In genomic region chr1:198771562-198772153, GRCh38 we compare ENCODE assay signal across 9 cellular contexts.
A peak's percentile ranks its signal among the peaks of the same experiment; 100 is the strongest.
DNase-seq lines count a peak whose midpoint lies in the region; TF ChIP-seq lines count a peak whose summit lies in the region.
"Had no signal": no experiment of that assay in that cellular context is flagged by ENCODE, and none has a peak within 500 bp of the region (broad histone marks: within the 10 kb centered on the region; RNA-seq: fewer than 3 reads in every experiment).

No MANE protein-coding gene starts in this region.

- H3K27me3 ChIP-seq in A673 (replicated peaks; ENCODE audit: insufficient read depth, low read depth, low read length, poor library complexity), result no peaks in the 10 kb centered on the region

- POLR2A ChIA-PET in A673 (lab: Charles Lee; ENCODE audit: low non-redundant PET), result interaction anchor here (0.7 kb wide), 1 partner anchor 139 kb away, joined by 6 read pairs; no protein-coding TSS in a partner anchor

- H3K4me3 ChIP-seq in A673 (ENCODE audit: low read depth, low read length, poor library complexity, severe bottlenecking) (no peak overlapping the region), GM12865 (ENCODE audit: low read depth, low read length) (no peak overlapping the region)

- BruUV-seq in A673 (replicated peaks; lab: Mats Ljungman, UMichigan), result TSS peak; percentile 52

- H3K27ac Mint-ChIP-seq in neural crest cell (ENCODE audit: unreplicated experiment), result no peak overlapping the region
- H3K27ac Mint-ChIP-seq: stimulated activated naive CD8-positive, alpha-beta T cell treated with anti-CD3 and anti-CD28 coated beads, Interleukin-15, Interleukin-2, amounts not matched to agents 100 ng/mL and 50 ng/mL, for 24 hours had no signal

- H3K4me1 Mint-ChIP-seq in neural crest cell, result no peaks in the 10 kb centered on the region

- peak overlapping the region; percentile 78 for H3K27ac ChIP-seq in A673 (ENCODE audit: low read depth, low read length, poor library complexity, severe bottlenecking)

- H3K36me3 ChIP-seq in A673 (ENCODE audit: insufficient read depth, low read length, poor library complexity, severe bottlenecking), result no peaks in the 10 kb centered on the region

- H3K4me3 Mint-ChIP-seq in neural crest cell, result no peak overlapping the region
- H3K4me3 Mint-ChIP-seq: stimulated activated naive CD8-positive, alpha-beta T cell treated with anti-CD3 and anti-CD28 coated beads, Interleukin-15, Interleukin-2, amounts not matched to agents 100 ng/mL and 50 ng/mL, for 24 hours had no signal

- CTCF ChIA-PET in A673 (lab: Charles Lee), result interaction anchor here (0.7 to 1.5 kb wide), 3 partner anchors 341 to 1544 kb away, joined by 3 to 5 read pairs (median 4); no protein-coding TSS in a partner anchor

- H3K4me1 ChIP-seq in A673 (ENCODE audit: insufficient read depth, low read length, poor library complexity, severe bottlenecking), result peaks cover 39% of the 10 kb centered on the region

- intact Hi-C loops in A673 (cut with micrococcal nuclease; ENCODE audit: unreplicated experiment), result loop anchor here (1.0 to 10.0 kb wide), 8 partner anchors 123 to 781 kb away; no protein-coding TSS in a partner anchor

- H3K27me3 Mint-ChIP-seq in neural crest cell (ENCODE audit: low read depth), result no peaks in the 10 kb centered on the region

- H3K9me3 ChIP-seq in A673 (ENCODE audit: low read depth, low read length, poor library complexity, severe bottlenecking), result no peaks in the 10 kb centered on the region

- H3K36me3 Mint-ChIP-seq in neural crest cell (ENCODE audit: low read depth), result no peaks in the 10 kb centered on the region

- TF ChIP-seq CTCF in A673 (conservative IDR thresholded peaks at IDR 0.05; ENCODE audit: low read depth, low read length), result peak; percentile 78
- peak; percentile 23 for TF ChIP-seq CTCF in GM12865 (IDR thresholded peaks at IDR 0.05; ENCODE audit: insufficient read depth, low read depth, low read length, missing control alignments)
- peak; percentile 73 for TF ChIP-seq CTCF in neural crest cell (conservative IDR thresholded peaks at IDR 0.05)

- no peaks in the 10 kb centered on the region for H3K9me3 Mint-ChIP-seq in neural crest cell
- H3K9me3 Mint-ChIP-seq: stimulated activated naive CD8-positive, alpha-beta T cell treated with anti-CD3 and anti-CD28 coated beads, Interleukin-15, Interleukin-2, amounts not matched to agents 100 ng/mL and 50 ng/mL, for 24 hours had no signal

- DNase-seq in A673 (ENCODE audit: low spot score) (peak; percentile 91), GM12865 (ENCODE audit: low read depth) (peak; percentile 62), NCI-H460 (ENCODE audit: extremely low read depth, low read depth) (peak; percentile 41), cerebellar cortex (ENCODE audit: low spot score) (peak; percentile 16), neural crest cell (ENCODE audit: low read depth, low spot score) (peak; percentile 13), NCI-H187 (lab: John Stamatoyannopoulos, UW) (no peak)
- DNase-seq in stimulated activated CD4-positive, alpha-beta T cell treated with anti-CD3 and anti-CD28 coated beads, Interleukin-4, amount 100 ng/mL, for 1 hour, result no peak
- no peak for DNase-seq in activated CD4-positive, alpha-beta T cell treated with anti-CD3 and anti-CD28 coated beads, Interleukin-2, amount 50 U/mL, for 4 hours

Comparison
In these comparisons a context has a peak if more than half of its experiments do, and no peak if none do; other contexts are left out.
1. DNase-seq: peak in A673 (single experiment), GM12865 (single experiment), NCI-H460 (single experiment), cerebellar cortex (single experiment) and neural crest cell (single experiment); none in stimulated activated CD4-positive, alpha-beta T cell treated with anti-CD3 and anti-CD28 coated beads, Interleukin-4, amount 100 ng/mL, for 1 hour (single experiment), NCI-H187 (0 of 2) and activated CD4-positive, alpha-beta T cell treated with anti-CD3 and anti-CD28 coated beads, Interleukin-2, amount 50 U/mL, for 4 hours (0 of 2).
2. CTCF ChIP-seq: peak in every context shown above with its lines; median percentile 78 in A673; 73 in neural crest cell; 23 in GM12865.